Comparison of ENCODE assay signal across 2 cellular contexts in genomic region chr4:120554086-120554485, GRCh38.
TF ChIP-seq lines count a peak whose summit lies in the region.

No MANE protein-coding gene starts in this region.

TF ChIP-seq in HCT116, 20 proteins besides CTCF, POLR2A, EP300 and RAD21:
- TF ChIP-seq ATF3 (IDR thresholded peaks at IDR 0.05), result no peak
- TF ChIP-seq SP1 (IDR thresholded peaks at IDR 0.05; ENCODE audit: low read depth), result no peak
- TF ChIP-seq ZBTB33 (IDR thresholded peaks at IDR 0.05; ENCODE audit: extremely low read depth, insufficient replicate concordance, low read length), result no peak
- TF ChIP-seq TCF7L2 (IDR thresholded peaks at IDR 0.05; ENCODE audit: borderline replicate concordance, extremely low read depth, insufficient read depth, insufficient read length), result no peak
- no peak for TF ChIP-seq JUND (IDR thresholded peaks at IDR 0.05)
- TF ChIP-seq SRF (IDR thresholded peaks at IDR 0.05; ENCODE audit: low read depth), result no peak
- no peak for TF ChIP-seq YY1 (IDR thresholded peaks at IDR 0.05; ENCODE audit: extremely low read depth, insufficient replicate concordance, low read depth, low read length)
- no peak for TF ChIP-seq CBX3 (IDR thresholded peaks at IDR 0.05; ENCODE audit: low read depth)
- no peak for TF ChIP-seq ZFX (IDR thresholded peaks at IDR 0.05)
- TF ChIP-seq POLR2AphosphoS5 (IDR thresholded peaks at IDR 0.05; ENCODE audit: low read depth, low read length), result no peak
- TF ChIP-seq EGR1 (IDR thresholded peaks at IDR 0.05; ENCODE audit: low read depth), result no peak
- TF ChIP-seq ELF1 (IDR thresholded peaks at IDR 0.05; ENCODE audit: borderline replicate concordance, low read depth), result no peak

TF ChIP-seq in H1, 55 proteins besides CTCF, POLR2A, EP300 and RAD21:
- TF ChIP-seq CHD1 (IDR thresholded peaks at IDR 0.05; ENCODE audit: low read depth, low read length), result no peak
- TF ChIP-seq TAF1 (IDR thresholded peaks at IDR 0.05; ENCODE audit: low read depth, low read length), result no peak
- TF ChIP-seq BACH1 (IDR thresholded peaks at IDR 0.05; ENCODE audit: low read length), result no peak
- no peak for TF ChIP-seq TCF12 (IDR thresholded peaks at IDR 0.05; ENCODE audit: low read depth, low read length)
- no peak for TF ChIP-seq ATF2 (IDR thresholded peaks at IDR 0.05; ENCODE audit: low read length)
- TF ChIP-seq CHD2 (IDR thresholded peaks at IDR 0.05; ENCODE audit: low read length), result no peak
- no peak for TF ChIP-seq FOSL1 (IDR thresholded peaks at IDR 0.05; ENCODE audit: insufficient read depth, low read depth, low read length)
- no peak for TF ChIP-seq RFX5 (IDR thresholded peaks at IDR 0.05; ENCODE audit: borderline replicate concordance, low read depth, low read length)
- TF ChIP-seq SIRT6 (IDR thresholded peaks at IDR 0.05; ENCODE audit: low read length), result no peak
